ENCODE assay signal across 9 cellular contexts in genomic region chr9:97109194-97109811, GRCh38.
DNase-seq lines count a peak whose midpoint lies in the region; ATAC-seq and TF ChIP-seq lines count a peak whose summit lies in the region.
"Had no signal": no experiment of that assay in that cellular context is flagged by ENCODE, and none has a peak within 500 bp of the region (broad histone marks: within the 10 kb centered on the region; RNA-seq: fewer than 3 reads in every experiment).

No MANE protein-coding gene starts in this region.

- TF ChIP-seq CTCF in NB4 (IDR thresholded peaks at IDR 0.05; ENCODE audit: low read depth, low read length) (peak; percentile 30), heart right ventricle (IDR thresholded peaks at IDR 0.05) (peak; percentile 12 to 60 (median 49))

- TF ChIP-seq POLR2A in NB4 (IDR thresholded peaks at IDR 0.05; ENCODE audit: extremely low read depth, insufficient read length), result no peak

- CTCF ChIA-PET in activated CD4-positive, alpha-beta memory T cell treated with anti-CD3 and anti-CD28 coated beads, Interleukin-2, amount 10 ng/mL, durations not matched to agents 7 days and 5 days (lab: Charles Lee), result interaction anchor here (1.9 kb wide), 1 partner anchor 252 kb away, joined by 8 read pairs; no protein-coding TSS in a partner anchor

- intact Hi-C loops in heart right ventricle (cut with DNase I), result loop anchor here in 9 of 10 donors (1.0 to 10.0 kb wide), 5 partner anchors 247 to 255 kb away; partner anchors contain the start of gene ZNF782 (in 1 of the 9)

- WGBS in heart right ventricle, 2 donors, result 19 to 25% methylated on average over 4 of the region's 4 CpGs

- peak in 3 of 8 donors; percentile 55 to 67 (median 55) for ATAC-seq in heart right ventricle
- no peak for ATAC-seq in HG02610 (IDR thresholded peaks at IDR 0.05; ENCODE audit: unreplicated experiment)
- ATAC-seq: CD8-positive, alpha-beta T cell had no signal

- H3K4me1 Mint-ChIP-seq in activated CD4-positive, alpha-beta memory T cell treated with anti-CD3 and anti-CD28 coated beads, Interleukin-2, amount 10 ng/mL, durations not matched to agents 7 days and 5 days, result no peaks in the 10 kb centered on the region

- H3K36me3 Mint-ChIP-seq in activated CD4-positive, alpha-beta memory T cell treated with anti-CD3 and anti-CD28 coated beads, Interleukin-2, amount 10 ng/mL, durations not matched to agents 7 days and 5 days (ENCODE audit: low read depth), result no peaks in the 10 kb centered on the region
- H3K36me3 Mint-ChIP-seq: CD8-positive, alpha-beta T cell had no signal

- H3K4me3 Mint-ChIP-seq in activated CD4-positive, alpha-beta memory T cell treated with anti-CD3 and anti-CD28 coated beads, Interleukin-2, amount 10 ng/mL, durations not matched to agents 7 days and 5 days, result no peak overlapping the region
- H3K4me3 Mint-ChIP-seq: CD8-positive, alpha-beta T cell had no signal

- H3K9me3 Mint-ChIP-seq in activated CD4-positive, alpha-beta memory T cell treated with anti-CD3 and anti-CD28 coated beads, Interleukin-2, amount 10 ng/mL, durations not matched to agents 7 days and 5 days, result no peaks in the 10 kb centered on the region
- H3K9me3 Mint-ChIP-seq: CD8-positive, alpha-beta T cell had no signal

- peak; percentile 7 to 30 for DNase-seq in activated CD4-positive, alpha-beta T cell treated with anti-CD3 and anti-CD28 coated beads for 24 hours (ENCODE audit: low read depth in 2 of 2)
- DNase-seq in activated CD4-positive, alpha-beta T cell treated with anti-CD3 and anti-CD28 coated beads, Interleukin-2, amount 50 U/mL, for 1 hour, result no peak
- DNase-seq in NB4 (ENCODE audit: low read depth), result peak; percentile 50
- DNase-seq in activated CD4-positive, alpha-beta memory T cell treated with anti-CD3 and anti-CD28 coated beads, Interleukin-2, amount 10 ng/mL, durations not matched to agents 7 days and 5 days, result peak; percentile 28
- DNase-seq in heart right ventricle, result peak in 1 of 2 donors; percentile 30
- DNase-seq in stimulated activated CD4-positive, alpha-beta T cell treated with anti-CD3 and anti-CD28 coated beads, Interleukin-12 subunit alpha, Interleukin-12 subunit beta, amount 100 ng/mL, for 48 hours (ENCODE audit: low read depth in 2 of 3, low spot score in 1 of 3), result peak; percentile 3 to 29 (median 28)
- no peak for DNase-seq in NCI-H187 (lab: John Stamatoyannopoulos, UW)

- H3K4me3 ChIP-seq in NB4 (ENCODE audit: low read depth, low read length) (no peak overlapping the region), heart right ventricle (no peak overlapping the region)

- H3K27ac ChIP-seq in heart right ventricle, result no peak overlapping the region

- H3K27ac Mint-ChIP-seq in activated CD4-positive, alpha-beta memory T cell treated with anti-CD3 and anti-CD28 coated beads, Interleukin-2, amount 10 ng/mL, durations not matched to agents 7 days and 5 days, result no peak overlapping the region
- H3K27ac Mint-ChIP-seq: CD8-positive, alpha-beta T cell had no signal

- H3K27me3 Mint-ChIP-seq in activated CD4-positive, alpha-beta memory T cell treated with anti-CD3 and anti-CD28 coated beads, Interleukin-2, amount 10 ng/mL, durations not matched to agents 7 days and 5 days, result peaks cover 3% of the 10 kb centered on the region

- no peaks in the 10 kb centered on the region for H3K9me3 ChIP-seq in heart right ventricle

- POLR2A ChIA-PET in activated CD4-positive, alpha-beta memory T cell treated with anti-CD3 and anti-CD28 coated beads, Interleukin-2, amount 10 ng/mL, durations not matched to agents 7 days and 5 days (lab: Charles Lee), result no interaction called here

- peaks cover 0 to 18% (median 0%) of the 10 kb centered on the region in 7 donors for H3K27me3 ChIP-seq in heart right ventricle

- no peaks in the 10 kb centered on the region for H3K4me1 ChIP-seq in heart right ventricle

- no peaks in the 10 kb centered on the region for H3K36me3 ChIP-seq in heart right ventricle

Comparison
In these comparisons a context has a peak if more than half of its experiments do, and no peak if none do; other contexts are left out.
1. DNase-seq: peak in activated CD4-positive, alpha-beta T cell treated with anti-CD3 and anti-CD28 coated beads for 24 hours (2 of 2), NB4 (single experiment), activated CD4-positive, alpha-beta memory T cell treated with anti-CD3 and anti-CD28 coated beads, Interleukin-2, amount 10 ng/mL, durations not matched to agents 7 days and 5 days (single experiment) and stimulated activated CD4-positive, alpha-beta T cell treated with anti-CD3 and anti-CD28 coated beads, Interleukin-12 subunit alpha, Interleukin-12 subunit beta, amount 100 ng/mL, for 48 hours (3 of 3); none in activated CD4-positive, alpha-beta T cell treated with anti-CD3 and anti-CD28 coated beads, Interleukin-2, amount 50 U/mL, for 1 hour (single experiment) and NCI-H187 (0 of 2).